In the genomic region with DNA sequence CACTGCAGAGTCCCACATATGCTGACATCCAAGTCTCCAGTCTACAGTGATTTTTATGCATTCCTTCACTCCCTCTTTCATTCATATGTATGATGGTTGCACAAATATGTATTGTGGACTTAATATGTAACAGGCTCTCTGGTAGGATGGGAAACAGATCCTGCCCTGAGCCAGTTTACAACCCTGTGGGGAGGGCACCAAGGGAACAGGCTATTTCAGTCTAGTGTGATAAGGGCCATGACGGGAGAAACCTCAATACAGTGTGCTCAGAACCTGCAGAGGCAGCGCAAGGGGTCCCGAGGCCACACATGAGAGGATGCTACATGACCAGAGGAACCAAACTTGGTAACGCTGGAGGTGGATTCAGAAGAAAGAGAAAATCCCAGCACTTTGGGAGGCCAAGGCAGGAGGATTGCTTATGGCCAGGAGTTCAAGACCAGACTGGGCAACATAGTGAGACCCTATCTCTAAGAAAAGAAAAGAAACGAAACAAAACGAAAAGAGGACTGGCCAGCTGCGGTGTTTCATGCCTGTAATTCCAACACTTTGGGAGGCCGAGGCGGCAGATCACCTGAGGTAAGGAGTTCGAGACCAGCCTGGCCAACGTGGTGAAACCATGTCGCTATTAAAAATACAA, we compare ENCODE assay signal across 27 cellular contexts.
"Had no signal": no experiment of that assay in that cellular context is flagged by ENCODE, and none has a peak within 500 bp of the region (broad histone marks: within the 10 kb centered on the region; RNA-seq: fewer than 3 reads in every experiment).

No MANE protein-coding gene starts in this region.

- H3K27ac Mint-ChIP-seq: activated CD4-positive, alpha-beta T cell treated with anti-CD3 and anti-CD28 coated beads, Interleukin-2, amount 10 ng/mL, durations not matched to agents 24 days and 14 days; activated CD8-positive, alpha-beta T cell treated with anti-CD3 and anti-CD28 coated beads for 36 hours; activated naive CD4-positive, alpha-beta T cell treated with anti-CD3 and anti-CD28 coated beads, Interleukin-2, amount 50 U/mL, for 72 hours; activated T-cell treated with anti-CD3 and anti-CD28 coated beads, Interleukin-2, amount 50 U/mL, for 24 hours; activated T-helper 2 cell treated with anti-CD3 and anti-CD28 coated beads, Interferon-gamma antibody, Interleukin-2, Interleukin-4, amounts not matched to agents 10 μg/mL and 5 μg/mL and 100 μg/mL, durations not matched to agents 14 hours and 24 hours and 36 hours had no signal

- ATAC-seq: activated CD8-positive, alpha-beta T cell treated with anti-CD3 and anti-CD28 coated beads for 36 hours; activated naive CD4-positive, alpha-beta T cell treated with anti-CD3 and anti-CD28 coated beads, Interleukin-2, amount 50 U/mL, for 72 hours; body of pancreas; PC-3 had no signal

- H3K4me3 ChIP-seq: adrenal gland, body of pancreas, breast epithelium, MG63, Peyer's patch had no signal

- H3K27me3 Mint-ChIP-seq: activated CD8-positive, alpha-beta T cell treated with anti-CD3 and anti-CD28 coated beads for 36 hours; activated T-cell treated with anti-CD3 and anti-CD28 coated beads, Interleukin-2, amount 50 U/mL, for 24 hours had no signal

- H3K4me3 Mint-ChIP-seq: activated CD4-positive, alpha-beta T cell treated with anti-CD3 and anti-CD28 coated beads, Interleukin-2, amount 10 ng/mL, durations not matched to agents 24 days and 14 days; activated CD8-positive, alpha-beta T cell treated with anti-CD3 and anti-CD28 coated beads for 36 hours; activated T-cell treated with anti-CD3 and anti-CD28 coated beads, Interleukin-2, amount 50 U/mL, for 24 hours had no signal

- H3K9me3 ChIP-seq: adrenal gland, body of pancreas, breast epithelium, MG63, Peyer's patch had no signal

- H3K27me3 ChIP-seq: adrenal gland, body of pancreas, breast epithelium, Peyer's patch had no signal

- H3K36me3 Mint-ChIP-seq: activated naive CD4-positive, alpha-beta T cell treated with anti-CD3 and anti-CD28 coated beads, Interleukin-2, amount 50 U/mL, for 72 hours had no signal

- H3K4me1 Mint-ChIP-seq: activated CD4-positive, alpha-beta T cell treated with anti-CD3 and anti-CD28 coated beads, Interleukin-2, amount 10 ng/mL, durations not matched to agents 24 days and 14 days had no signal

- H3K27ac ChIP-seq: adrenal gland, body of pancreas, breast epithelium, Peyer's patch, WERI-Rb-1 had no signal

- H3K4me1 ChIP-seq: adrenal gland, body of pancreas, breast epithelium, Peyer's patch had no signal

- H3K9me3 Mint-ChIP-seq: activated CD4-positive, alpha-beta T cell treated with anti-CD3 and anti-CD28 coated beads, Interleukin-2, amount 10 ng/mL, durations not matched to agents 24 days and 14 days; activated CD8-positive, alpha-beta T cell treated with anti-CD3 and anti-CD28 coated beads for 36 hours; activated naive CD4-positive, alpha-beta T cell treated with anti-CD3 and anti-CD28 coated beads, Interleukin-2, amount 50 U/mL, for 72 hours; activated T-cell treated with anti-CD3 and anti-CD28 coated beads, Interleukin-2, amount 50 U/mL, for 24 hours; activated T-helper 2 cell treated with anti-CD3 and anti-CD28 coated beads, Interferon-gamma antibody, Interleukin-2, Interleukin-4, amounts not matched to agents 10 μg/mL and 5 μg/mL and 100 μg/mL, durations not matched to agents 14 hours and 24 hours and 36 hours had no signal

- DNase-seq: activated CD4-positive, alpha-beta T cell treated with anti-CD3 and anti-CD28 coated beads, Interleukin-2, amount 10 ng/mL, durations not matched to agents 24 days and 14 days; activated CD4-positive, alpha-beta T cell treated with anti-CD3 and anti-CD28 coated beads, Interleukin-2, amount 50 U/mL, for 4 hours; activated CD8-positive, alpha-beta T cell treated with anti-CD3 and anti-CD28 coated beads for 36 hours; activated gamma-delta T cell; activated naive CD4-positive, alpha-beta T cell treated with Interleukin-2 at 50 U/mL for 16 hours; activated T-cell treated with anti-CD3 and anti-CD28 coated beads, Interleukin-2, amount 50 U/mL, for 24 hours; adrenal gland; body of pancreas; central memory CD4-positive, alpha-beta T cell; Kasumi-1; KG1; MG63; NCI-H1092; NCI-H1436 treated with DMSO at 0.1 percent for 48 hours; NCI-H1694 treated with DMSO at 0.1 percent for 48 hours; NCI-H510A; NCI-H526; NCI-H748 treated with DMSO at 0.1 percent for 48 hours; NK-92 treated with Interleukin-12 subunit alpha and Interleukin-12 subunit beta, amount 100 ng/mL, for 24 hours; PC-3; Peyer's patch; RPMI8226; T1000; WERI-Rb-1 had no signal

- H3K36me3 ChIP-seq: adrenal gland, breast epithelium, MG63, Peyer's patch, WERI-Rb-1 had no signal
